Comparison of ENCODE assay signal across 32 cellular contexts in genomic region chr2:53620961-53621360, GRCh38.
"Had no signal": no experiment of that assay in that cellular context is flagged by ENCODE, and none has a peak within 500 bp of the region (broad histone marks: within the 10 kb centered on the region; RNA-seq: fewer than 3 reads in every experiment).

No MANE protein-coding gene starts in this region.

- ATAC-seq: activated naive CD4-positive, alpha-beta T cell treated with anti-CD3 and anti-CD28 coated beads, Interleukin-2, amount 50 U/mL, for 72 hours; activated naive CD8-positive, alpha-beta T cell treated with anti-CD3 and anti-CD28 coated beads, Interleukin-2, amount 50 U/mL, for 24 hours; activated T-cell treated with anti-CD3 and anti-CD28 coated beads, Interleukin-2, amount 50 U/mL, for 4 hours; activated T-cell treated with anti-CD3 and anti-CD28 coated beads, Interleukin-2, amount 50 U/mL, for 72 hours; activated T-helper 17 cell treated with anti-CD3 and anti-CD28 coated beads, Interleukin-2, amount 50 U/mL, for 72 hours; body of pancreas had no signal

- DNase-seq: activated effector memory CD4-positive, alpha-beta T cell treated with anti-CD3 and anti-CD28 coated beads, Interleukin-2, amount 50 U/mL, for 16 hours; activated effector memory CD4-positive, alpha-beta T cell treated with Interleukin-2 at 50 U/mL for 16 hours; activated gamma-delta T cell; activated gamma-delta T cell treated with Interleukin-2 at 50 U/mL for 16 hours; activated naive CD4-positive, alpha-beta T cell; activated naive CD4-positive, alpha-beta T cell treated with anti-CD3 and anti-CD28 coated beads for 36 hours; activated naive CD4-positive, alpha-beta T cell treated with anti-CD3 and anti-CD28 coated beads, Interleukin-2, amount 10 ng/mL, durations not matched to agents 7 days and 5 days; activated naive CD4-positive, alpha-beta T cell treated with anti-CD3 and anti-CD28 coated beads, Interleukin-2, amount 50 U/mL, for 16 hours; activated naive CD4-positive, alpha-beta T cell treated with Interleukin-2 at 50 U/mL for 16 hours; activated naive CD8-positive, alpha-beta T cell treated with anti-CD3 and anti-CD28 coated beads for 36 hours; activated naive CD8-positive, alpha-beta T cell treated with anti-CD3 and anti-CD28 coated beads, Interleukin-2, amount 10 ng/mL, durations not matched to agents 7 days and 5 days; activated naive CD8-positive, alpha-beta T cell treated with anti-CD3 and anti-CD28 coated beads, Interleukin-2, amount 50 U/mL, for 24 hours; activated T-cell treated with anti-CD3 and anti-CD28 coated beads, Interleukin-2, amount 50 U/mL, for 1 hour; activated T-cell treated with anti-CD3 and anti-CD28 coated beads, Interleukin-2, amount 50 U/mL, for 24 hours; activated T-cell treated with anti-CD3 and anti-CD28 coated beads, Interleukin-2, amount 50 U/mL, for 4 hours; activated T-cell treated with anti-CD3 and anti-CD28 coated beads, Interleukin-2, amount 50 U/mL, for 48 hours; activated T-cell treated with anti-CD3 and anti-CD28 coated beads, Interleukin-2, amount 50 U/mL, for 72 hours; adrenal gland; amniotic stem cell; amygdala; anterior cingulate cortex; aorta; body of pancreas; brain microvascular endothelial cell; caudate nucleus; central memory CD4-positive, alpha-beta T cell; cerebellar nuclear complex had no signal

- H3K27ac ChIP-seq: adrenal gland, ascending aorta, body of pancreas, brain microvascular endothelial cell, breast epithelium, cardiac muscle cell had no signal

- H3K9me3 ChIP-seq: adrenal gland, ascending aorta, body of pancreas had no signal

- H3K36me3 ChIP-seq: adrenal gland, ascending aorta, brain microvascular endothelial cell, breast epithelium, cardiac muscle cell had no signal

- H3K27me3 ChIP-seq: adrenal gland, ascending aorta, body of pancreas, brain microvascular endothelial cell, breast epithelium, cardiac muscle cell had no signal

- H3K4me1 ChIP-seq: adrenal gland, ascending aorta, body of pancreas, breast epithelium had no signal

- H3K4me3 ChIP-seq: adrenal gland, ascending aorta, body of pancreas, breast epithelium, cardiac muscle cell had no signal
